In genomic region chr1:19341201-19342076, GRCh38 we compare ENCODE assay signal across 8 cellular contexts. TPM values are rescaled to one million over a fixed set of nuclear protein-coding genes. Genes with fewer than 3 reads are reported as not detected.
DNase-seq lines count a peak whose midpoint lies in the region; ATAC-seq and TF ChIP-seq lines count a peak whose summit lies in the region.

No MANE protein-coding gene starts in this region.

- no peak overlapping the region for H3T11ph ChIP-seq in H9 (ENCODE audit: low read length)

- H3K18ac ChIP-seq in H9 (ENCODE audit: insufficient read length, low read depth, low read length), result no peak overlapping the region

- H3K79me2 ChIP-seq in H9 (ENCODE audit: insufficient read depth, low read length), result no peaks in the 10 kb centered on the region
- no peaks in the 10 kb centered on the region for H3K79me2 ChIP-seq in OCI-LY3 (ENCODE audit: low read length)

- peak; percentile 92 for TF ChIP-seq CTCF in H9 (conservative IDR thresholded peaks at IDR 0.05)
- TF ChIP-seq CTCF in OCI-LY3 (IDR thresholded peaks at IDR 0.05; ENCODE audit: low read depth, low read length), result peak; percentile 57
- peak; percentile 82 to 93 (median 86) for TF ChIP-seq CTCF in esophagus muscularis mucosa (IDR thresholded peaks at IDR 0.05)

- H3K9me3 ChIP-seq in H9 (ENCODE audit: control insufficient read depth, low read depth, low read length) (no peaks in the 10 kb centered on the region), OCI-LY3 (ENCODE audit: insufficient read depth, low read length) (no peaks in the 10 kb centered on the region), esophagus muscularis mucosa (no peaks in the 10 kb centered on the region)

- no peak overlapping the region for H3K4ac ChIP-seq in H9 (ENCODE audit: low read depth, low read length)

- H2AFZ ChIP-seq in H9 (ENCODE audit: low read length) (no peak overlapping the region), OCI-LY3 (ENCODE audit: low read depth, low read length) (no peak overlapping the region)

- H3K14ac ChIP-seq in H9 (ENCODE audit: insufficient read depth, low read length), result no peak overlapping the region

- H3K27me3 ChIP-seq in H9 (ENCODE audit: insufficient read depth, low read length) (no peaks in the 10 kb centered on the region), OCI-LY3 (ENCODE audit: low read depth, low read length) (no peaks in the 10 kb centered on the region), esophagus muscularis mucosa (no peaks in the 10 kb centered on the region)

- no peak overlapping the region for H2BK15ac ChIP-seq in H9 (ENCODE audit: low read depth, low read length)

- H3K27ac ChIP-seq in H9 (ENCODE audit: insufficient read length, low read depth, low read length) (no peak overlapping the region), OCI-LY3 (ENCODE audit: low read length) (no peak overlapping the region), esophagus muscularis mucosa (replicated peaks in 1 of 4) (peak overlapping the region; percentile 32 to 64 (median 46))

- no peak overlapping the region for H2AK5ac ChIP-seq in H9 (ENCODE audit: insufficient read length, low read length)

- H2BK120ac ChIP-seq in H9 (ENCODE audit: low read depth, low read length, poor library complexity, severe bottlenecking), result no peak overlapping the region

- H3K27me3 Mint-ChIP-seq in H9 (ENCODE audit: low read depth), result no peaks in the 10 kb centered on the region; the same call in 1 of the 2 replicates
- no peaks in the 10 kb centered on the region for H3K27me3 Mint-ChIP-seq in natural killer cell treated with Interleukin-12 subunit alpha and Interleukin-12 subunit beta and Interleukin-15 and Interleukin-18, amount 100 ng/mL, for 72 hours
- H3K27me3 Mint-ChIP-seq in stimulated activated naive B cell treated with anti-CD40 and anti-IgM and Interleukin-4, amounts not matched to agents 10 μg/mL and 1 μg/mL and 100 μg/mL, for 72 hours, result no peaks in the 10 kb centered on the region

- no peak overlapping the region for H4K91ac ChIP-seq in H9 (ENCODE audit: insufficient read length, low read depth, low read length)

- peak overlapping the region in 2 of 3 experiments; percentile 30 to 38; a peak in 4 of 7 replicates for H3K27ac Mint-ChIP-seq in H9
- no peak overlapping the region for H3K27ac Mint-ChIP-seq in natural killer cell treated with Interleukin-12 subunit alpha and Interleukin-12 subunit beta and Interleukin-15 and Interleukin-18, amount 100 ng/mL, for 72 hours
- no peak overlapping the region for H3K27ac Mint-ChIP-seq in stimulated activated naive B cell treated with anti-CD40 and anti-IgM and Interleukin-4, amounts not matched to agents 10 μg/mL and 1 μg/mL and 100 μg/mL, for 72 hours

- peaks cover 15 to 58% (median 26%) of the 10 kb centered on the region in 3 experiments for H3K36me3 Mint-ChIP-seq in H9 (ENCODE audit: insufficient read depth in 1 of 3, low read depth in 3 of 3)
- no peaks in the 10 kb centered on the region for H3K36me3 Mint-ChIP-seq in natural killer cell treated with Interleukin-12 subunit alpha and Interleukin-12 subunit beta and Interleukin-15 and Interleukin-18, amount 100 ng/mL, for 72 hours
- peaks cover 55 to 76% of the 10 kb centered on the region in 2 donors for H3K36me3 Mint-ChIP-seq in stimulated activated naive B cell treated with anti-CD40 and anti-IgM and Interleukin-4, amounts not matched to agents 10 μg/mL and 1 μg/mL and 100 μg/mL, for 72 hours

- H3K4me1 ChIP-seq in H9 (ENCODE audit: insufficient read depth, low read length) (peaks cover 2% of the 10 kb centered on the region; the same call in 1 of the 2 replicates), OCI-LY3 (ENCODE audit: low read length) (no peaks in the 10 kb centered on the region), esophagus muscularis mucosa (peaks cover 9 to 57% (median 43%) of the 10 kb centered on the region in 4 donors)

- H4K20me1 ChIP-seq in H9 (ENCODE audit: control insufficient read depth, insufficient read depth, insufficient read length), result no peaks in the 10 kb centered on the region
- no peaks in the 10 kb centered on the region for H4K20me1 ChIP-seq in OCI-LY3 (ENCODE audit: insufficient read depth, low read length)

- no peak overlapping the region for H3K23ac ChIP-seq in H9 (ENCODE audit: insufficient read length, low read depth, low read length)

- H4K5ac ChIP-seq in H9 (ENCODE audit: insufficient read length, low read depth, low read length), result no peak overlapping the region

- no peak for TF ChIP-seq POLR2A in esophagus muscularis mucosa (IDR thresholded peaks at IDR 0.05; ENCODE audit: low read depth)

- H3K9ac ChIP-seq in H9 (ENCODE audit: extremely low read depth, insufficient read length, low read length) (no peak overlapping the region), OCI-LY3 (ENCODE audit: low read length) (no peak overlapping the region)

- H3K79me1 ChIP-seq in H9 (ENCODE audit: insufficient read depth, low read depth, low read length, poor library complexity, severe bottlenecking), result no peaks in the 10 kb centered on the region

- H3K4me1 Mint-ChIP-seq in H9, result peaks cover 22 to 35% of the 10 kb centered on the region in 2 experiments
- H3K4me1 Mint-ChIP-seq in natural killer cell treated with Interleukin-12 subunit alpha and Interleukin-12 subunit beta and Interleukin-15 and Interleukin-18, amount 100 ng/mL, for 72 hours (ENCODE audit: low read depth in 2 of 2), result peaks cover 0 to 9% of the 10 kb centered on the region in 2 donors
- H3K4me1 Mint-ChIP-seq in stimulated activated naive B cell treated with anti-CD40 and anti-IgM and Interleukin-4, amounts not matched to agents 10 μg/mL and 1 μg/mL and 100 μg/mL, for 72 hours, result peaks cover 21 to 39% of the 10 kb centered on the region in 2 donors

- WGBS in H9 (ENCODE audit: extremely low coverage, insufficient read length, low lambda C conversion rate), result no CpG with 5 or more reads among the region's 25 CpGs
- WGBS in esophagus muscularis mucosa, result 59% methylated on average over 23 of the region's 25 CpGs

- H2BK12ac ChIP-seq in H9 (ENCODE audit: insufficient read length, low read depth, low read length), result no peak overlapping the region

- peak; percentile 63 to 68 for ATAC-seq in natural killer cell treated with Interleukin-12 subunit alpha and Interleukin-12 subunit beta and Interleukin-15 and Interleukin-18, amount 100 ng/mL, for 72 hours
- peak; percentile 70 for ATAC-seq in stimulated activated naive B cell treated with anti-CD40 and anti-IgM and Interleukin-4, amounts not matched to agents 10 μg/mL and 1 μg/mL and 100 μg/mL, for 72 hours (replicated peaks)
- ATAC-seq in GM19467 (IDR thresholded peaks at IDR 0.05; ENCODE audit: unreplicated experiment), result no peak

- H3K4me3 Mint-ChIP-seq in H9, result peak overlapping the region in 1 of 2 experiments; percentile 1; a peak in 1 of 5 replicates
- H3K4me3 Mint-ChIP-seq in natural killer cell treated with Interleukin-12 subunit alpha and Interleukin-12 subunit beta and Interleukin-15 and Interleukin-18, amount 100 ng/mL, for 72 hours, result no peak overlapping the region
- no peak overlapping the region for H3K4me3 Mint-ChIP-seq in stimulated activated naive B cell treated with anti-CD40 and anti-IgM and Interleukin-4, amounts not matched to agents 10 μg/mL and 1 μg/mL and 100 μg/mL, for 72 hours

- H3K9me3 Mint-ChIP-seq in H9, result no peaks in the 10 kb centered on the region
- no peaks in the 10 kb centered on the region for H3K9me3 Mint-ChIP-seq in natural killer cell treated with Interleukin-12 subunit alpha and Interleukin-12 subunit beta and Interleukin-15 and Interleukin-18, amount 100 ng/mL, for 72 hours
- H3K9me3 Mint-ChIP-seq in stimulated activated naive B cell treated with anti-CD40 and anti-IgM and Interleukin-4, amounts not matched to agents 10 μg/mL and 1 μg/mL and 100 μg/mL, for 72 hours, result no peaks in the 10 kb centered on the region

- H3K4me2 ChIP-seq in H9 (ENCODE audit: insufficient read depth, insufficient read length, low read length) (no peak overlapping the region), OCI-LY3 (ENCODE audit: low read length) (no peak overlapping the region)

- no peak overlapping the region for H4K8ac ChIP-seq in H9 (replicated peaks; ENCODE audit: insufficient read length, low read depth, low read length)

- TF ChIP-seq EP300 in esophagus muscularis mucosa (IDR thresholded peaks at IDR 0.05), result no peak

- H3K23me2 ChIP-seq in H9 (ENCODE audit: insufficient read length, low read depth, low read length, poor library complexity, severe bottlenecking), result no peaks in the 10 kb centered on the region

- no peaks in the 10 kb centered on the region for H3K36me3 ChIP-seq in OCI-LY3 (replicated peaks; ENCODE audit: low read depth, low read length)
- peaks cover 18 to 88% (median 82%) of the 10 kb centered on the region in 4 donors for H3K36me3 ChIP-seq in esophagus muscularis mucosa

- H3K56ac ChIP-seq in H9 (ENCODE audit: insufficient read length, low read depth, low read length), result no peak overlapping the region

- no peak overlapping the region for H2BK20ac ChIP-seq in H9 (ENCODE audit: low read depth, low read length, poor library complexity, severe bottlenecking)

- H3K4me3 ChIP-seq in OCI-LY3 (ENCODE audit: low read length) (no peak overlapping the region), esophagus muscularis mucosa (no peak overlapping the region)

- no peak overlapping the region for H2BK5ac ChIP-seq in H9 (ENCODE audit: insufficient read length, low read length)

- peak; percentile 92 for DNase-seq in AG20443 (ENCODE audit: low spot score)
- peak; percentile 91 for DNase-seq in H9
- DNase-seq in activated T-cell treated with anti-CD3 and anti-CD28 coated beads for 48 hours (ENCODE audit: low read depth), result peak; percentile 78
- DNase-seq in esophagus muscularis mucosa (ENCODE audit: extremely low spot score), result no peak
- DNase-seq in natural killer cell treated with Interleukin-12 subunit alpha and Interleukin-12 subunit beta and Interleukin-15 and Interleukin-18, amount 100 ng/mL, for 72 hours (ENCODE audit: low spot score), result no peak
- peak; percentile 51 for DNase-seq in stimulated activated naive B cell treated with anti-CD40 and anti-IgM and Interleukin-4, amounts not matched to agents 10 μg/mL and 1 μg/mL and 100 μg/mL, for 72 hours

- intact Hi-C loops in esophagus muscularis mucosa (cut with DNase I), result loop anchor here (5.0 kb wide), 1 partner anchor 136 kb away; no protein-coding TSS in a partner anchor

RNA-seq across cellular contexts. Expression of gene SLC66A1, which starts 29.3 kb away (rescaled TPM):
- 22.5 TPM in 2 replicates for total RNA-seq in H9 (2021)
- total RNA-seq in esophagus muscularis mucosa, result 10 to 100 TPM in 3 of 4 donors, 1 to 10 TPM in 1; 10.0 to 16.5 (median 11.3) TPM
- 10 to 100 TPM; 10.0 to 14.9 TPM for total RNA-seq in natural killer cell treated with Interleukin-12 subunit alpha and Interleukin-12 subunit beta and Interleukin-15 and Interleukin-18, amount 100 ng/mL, for 72 hours

RNA-seq across cellular contexts. Expression of gene AKR7A2, which starts 29.5 kb away (rescaled TPM):
- 48.0 and 50.3 TPM in 2 replicates for total RNA-seq in H9 (2021)
- total RNA-seq in esophagus muscularis mucosa, result 10 to 100 TPM; 45.2 to 68.2 (median 59.6) TPM
- total RNA-seq in natural killer cell treated with Interleukin-12 subunit alpha and Interleukin-12 subunit beta and Interleukin-15 and Interleukin-18, amount 100 ng/mL, for 72 hours, result 10 to 100 TPM; 29.6 to 37.7 TPM

RNA-seq across cellular contexts. Expression of gene AKR7A3, which starts 52.9 kb away (rescaled TPM):
- total RNA-seq in H9 (2021), result 0.74 and 0.81 TPM in 2 replicates
- 1 to 10 TPM in 1 of 4 donors, under 1 TPM in 3; 0.13 to 1.6 (median 0.66) TPM for total RNA-seq in esophagus muscularis mucosa
- total RNA-seq in natural killer cell treated with Interleukin-12 subunit alpha and Interleukin-12 subunit beta and Interleukin-15 and Interleukin-18, amount 100 ng/mL, for 72 hours, result 1 to 10 TPM in 1 of 2 donors, under 1 TPM in 1; 0.43 to 2.0 TPM

Comparison
In these comparisons a context has a peak if more than half of its experiments do, and no peak if none do; other contexts are left out.
1. DNase-seq: peak in AG20443 (single experiment), H9 (single experiment), activated T-cell treated with anti-CD3 and anti-CD28 coated beads for 48 hours (single experiment) and stimulated activated naive B cell treated with anti-CD40 and anti-IgM and Interleukin-4, amounts not matched to agents 10 μg/mL and 1 μg/mL and 100 μg/mL, for 72 hours (single experiment); none in esophagus muscularis mucosa (single experiment) and natural killer cell treated with Interleukin-12 subunit alpha and Interleukin-12 subunit beta and Interleukin-15 and Interleukin-18, amount 100 ng/mL, for 72 hours (single experiment).
2. H3K27ac ChIP-seq: peak in esophagus muscularis mucosa (4 of 4); none in H9 (single experiment) and OCI-LY3 (single experiment).
3. H3K27ac Mint-ChIP-seq: peak in H9 (2 of 3); none in natural killer cell treated with Interleukin-12 subunit alpha and Interleukin-12 subunit beta and Interleukin-15 and Interleukin-18, amount 100 ng/mL, for 72 hours (0 of 2) and stimulated activated naive B cell treated with anti-CD40 and anti-IgM and Interleukin-4, amounts not matched to agents 10 μg/mL and 1 μg/mL and 100 μg/mL, for 72 hours (single experiment).
4. Peak in every context shown above with its lines, with median percentiles within 50 percentile points of each other: CTCF ChIP-seq.